ENCODE assay signal across 9 cellular contexts in the genomic region with DNA sequence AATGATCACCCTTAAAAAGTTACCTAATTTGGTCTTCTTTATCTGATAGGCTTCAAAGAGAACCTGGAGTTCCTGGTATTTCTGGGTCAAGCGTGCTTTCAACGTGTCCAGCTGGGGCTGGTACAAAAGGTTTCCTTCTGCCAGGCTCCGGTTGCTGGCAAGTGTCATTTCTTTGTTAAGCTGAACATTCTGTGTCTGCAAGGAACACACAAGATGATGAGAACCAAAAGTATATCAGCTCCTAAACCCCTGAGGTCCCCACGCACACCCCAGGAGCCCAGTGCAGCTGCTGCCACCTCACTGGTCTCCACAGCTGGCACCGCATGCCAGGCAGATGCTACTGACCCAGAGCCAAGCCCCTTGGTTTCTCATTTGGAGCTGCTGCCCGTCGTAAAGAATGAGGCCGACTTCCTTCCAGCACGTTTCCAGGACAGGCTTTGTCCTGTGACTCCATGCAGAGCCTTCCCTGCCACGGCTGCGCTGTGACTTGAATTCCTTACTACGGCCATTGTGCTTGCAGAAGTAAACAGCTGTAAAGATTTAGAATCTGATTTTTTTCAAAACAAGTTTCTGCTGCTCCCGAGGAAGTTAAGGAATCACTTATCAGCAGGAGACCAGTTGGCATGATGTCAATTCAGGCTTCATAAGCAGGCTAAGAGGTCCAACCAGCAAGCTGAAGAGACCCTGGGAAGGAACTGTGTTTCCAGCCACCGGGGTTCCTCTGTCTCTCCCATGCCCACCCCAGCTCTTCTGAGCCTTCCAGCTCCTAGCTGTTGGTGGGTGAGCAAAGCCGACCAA. TPM values are rescaled to one million over a fixed set of nuclear protein-coding genes. Genes with fewer than 3 reads are reported as not detected.
A peak's percentile ranks its signal among the peaks of the same experiment; 100 is the strongest.
DNase-seq lines count a peak whose midpoint lies in the region; ATAC-seq and TF ChIP-seq lines count a peak whose summit lies in the region.
"Had no signal": no experiment of that assay in that cellular context is flagged by ENCODE, and none has a peak within 500 bp of the region (broad histone marks: within the 10 kb centered on the region; RNA-seq: fewer than 3 reads in every experiment).

No MANE protein-coding gene starts in this region.

- peak overlapping the region; percentile 86 for H3K4me3 Mint-ChIP-seq in T-helper 2 cell treated with Interferon-gamma antibody and Interleukin-4, amounts not matched to agents 5 μg/mL and 100 μg/mL, for 36 hours

- H3K36me3 Mint-ChIP-seq in T-helper 2 cell treated with Interferon-gamma antibody and Interleukin-4, amounts not matched to agents 5 μg/mL and 100 μg/mL, for 36 hours (ENCODE audit: low read depth), result peaks cover 33% of the 10 kb centered on the region

- TF ChIP-seq CTCF in testis (IDR thresholded peaks at IDR 0.05), result no peak

- H3K9me3 ChIP-seq in testis, result no peaks in the 10 kb centered on the region

- intact Hi-C loops in testis (cut with DNase I; ENCODE audit: low total_unique reads), result no loop called here

- peaks cover 78% of the 10 kb centered on the region for H3K4me1 ChIP-seq in testis

- 25 to 47% methylated on average over 15 of the region's 15 CpGs for WGBS in testis, 2 donors

- H3K36me3 ChIP-seq in testis (ENCODE audit: low read depth, missing control alignments), result no peaks in the 10 kb centered on the region

- peaks cover 17% of the 10 kb centered on the region for H3K27me3 Mint-ChIP-seq in T-helper 2 cell treated with Interferon-gamma antibody and Interleukin-4, amounts not matched to agents 5 μg/mL and 100 μg/mL, for 36 hours (ENCODE audit: low read depth)

- no peak for DNase-seq in T-helper 2 cell treated with Interferon-gamma antibody and Interleukin-4, amounts not matched to agents 5 μg/mL and 100 μg/mL, for 36 hours (ENCODE audit: low spot score)
- DNase-seq in T-helper 2 cell (no peak), left lobe of liver (ENCODE audit: low spot score) (peak; percentile 82), testis (peak; percentile 64)
- DNase-seq: DND-41 had no signal

- H3K4me3 ChIP-seq in testis, result peak overlapping the region in 1 of 2 donors; percentile 14

- H3K4me1 Mint-ChIP-seq in T-helper 2 cell treated with Interferon-gamma antibody and Interleukin-4, amounts not matched to agents 5 μg/mL and 100 μg/mL, for 36 hours (ENCODE audit: low read depth), result peaks cover 44% of the 10 kb centered on the region

- no peaks in the 10 kb centered on the region for H3K9me3 Mint-ChIP-seq in T-helper 2 cell treated with Interferon-gamma antibody and Interleukin-4, amounts not matched to agents 5 μg/mL and 100 μg/mL, for 36 hours

- peak overlapping the region; percentile 83 for H3K27ac ChIP-seq in angular gyrus (ENCODE audit: low read depth, low read length)
- peak overlapping the region; percentile 90 to 92 for H3K27ac ChIP-seq in testis

- peak overlapping the region; percentile 89 for H3K27ac Mint-ChIP-seq in T-helper 2 cell treated with Interferon-gamma antibody and Interleukin-4, amounts not matched to agents 5 μg/mL and 100 μg/mL, for 36 hours

- peak; percentile 4 for ATAC-seq in left lobe of liver
- no peak for ATAC-seq in HG02852 (IDR thresholded peaks at IDR 0.05; ENCODE audit: unreplicated experiment)
- no peak for ATAC-seq in GM19023 (IDR thresholded peaks at IDR 0.05; ENCODE audit: unreplicated experiment)
- ATAC-seq in HG02938 (IDR thresholded peaks at IDR 0.05; ENCODE audit: unreplicated experiment), result no peak

- no peak for TF ChIP-seq POLR2A in testis (IDR thresholded peaks at IDR 0.05)

- no peaks in the 10 kb centered on the region for H3K27me3 ChIP-seq in testis

RNA-seq across cellular contexts. Expression of gene VPS37B, which starts 24.9 kb away (rescaled TPM):
- 6.6 TPM for total RNA-seq in left lobe of liver
- total RNA-seq in testis, result 10 to 100 TPM; 75.8 to 90.1 TPM
- 38.0 TPM for polyA plus RNA-seq in testis (ENCODE audit: insufficient read depth, low read depth, low replicate concordance)

RNA-seq across cellular contexts. Expression of gene HIP1R, which starts 35.8 kb away (rescaled TPM):
- 35.2 TPM for total RNA-seq in left lobe of liver
- 10 to 100 TPM; 34.3 to 41.7 TPM for total RNA-seq in testis
- 20.1 TPM for polyA plus RNA-seq in testis (ENCODE audit: insufficient read depth, low read depth, low replicate concordance)

Comparison
In these comparisons a context has a peak if more than half of its experiments do, and no peak if none do; other contexts are left out.
1. DNase-seq: peak in left lobe of liver (single experiment) and testis (single experiment); none in T-helper 2 cell treated with Interferon-gamma antibody and Interleukin-4, amounts not matched to agents 5 μg/mL and 100 μg/mL, for 36 hours (single experiment) and T-helper 2 cell (0 of 5).
2. RNA of gene VPS37B, which starts 24.9 kb away (total RNA-seq): 75.8 to 90.1 TPM in testis; 6.6 TPM in left lobe of liver (single experiment); every median in the first group is over 10 times any median in the second.